Comparison of ENCODE assay signal across 10 cellular contexts in the genomic region with DNA sequence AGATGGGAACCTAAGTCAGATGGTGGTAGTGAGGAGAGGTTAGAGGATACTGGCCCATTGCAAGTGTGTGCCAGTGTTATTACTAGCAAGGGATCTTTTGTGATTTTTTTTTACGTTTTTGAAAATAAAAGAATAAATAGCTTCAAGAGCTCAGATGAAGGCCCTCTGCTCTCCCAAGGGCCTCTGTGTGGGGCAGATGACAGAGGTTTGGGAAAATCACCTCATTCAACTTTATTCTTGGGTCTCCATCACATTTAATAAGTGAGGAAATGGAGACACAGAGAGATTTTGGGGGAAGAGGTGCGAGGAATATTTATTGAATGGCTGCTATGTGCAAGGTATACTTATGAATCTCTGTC. TPM values are rescaled to one million over a fixed set of nuclear protein-coding genes. Genes with fewer than 3 reads are reported as not detected.
DNase-seq lines count a peak whose midpoint lies in the region; ATAC-seq and TF ChIP-seq lines count a peak whose summit lies in the region.
"Had no signal": no experiment of that assay in that cellular context is flagged by ENCODE, and none has a peak within 500 bp of the region (broad histone marks: within the 10 kb centered on the region; RNA-seq: fewer than 3 reads in every experiment).

No MANE protein-coding gene starts in this region.

- no peak for ATAC-seq in activated CD4-positive, alpha-beta T cell treated with anti-CD3 and anti-CD28 coated beads for 36 hours
- ATAC-seq in T-helper 17 cell = no peak
- ATAC-seq in gastroesophageal sphincter = no peak
- no peak for ATAC-seq in HG02938 (IDR thresholded peaks at IDR 0.05; ENCODE audit: unreplicated experiment)

- no peaks in the 10 kb centered on the region for H3K9me3 Mint-ChIP-seq in activated CD4-positive, alpha-beta T cell treated with anti-CD3 and anti-CD28 coated beads for 36 hours (ENCODE audit: low read depth)

- peak overlapping the region; percentile 93 for H3K27ac Mint-ChIP-seq in activated CD4-positive, alpha-beta T cell treated with anti-CD3 and anti-CD28 coated beads for 36 hours
- peak overlapping the region; percentile 100 for H3K27ac Mint-ChIP-seq in T-helper 17 cell

- peak overlapping the region; percentile 34 for H3K4me3 Mint-ChIP-seq in activated CD4-positive, alpha-beta T cell treated with anti-CD3 and anti-CD28 coated beads for 36 hours
- peak overlapping the region; percentile 74 for H3K4me3 Mint-ChIP-seq in T-helper 17 cell

- H3K9me3 ChIP-seq in T-helper 17 cell (ENCODE audit: control insufficient read depth, low read length, poor library complexity, severe bottlenecking) = no peaks in the 10 kb centered on the region
- H3K9me3 ChIP-seq in gastroesophageal sphincter = no peaks in the 10 kb centered on the region
- H3K9me3 ChIP-seq: adrenal gland had no signal

- TF ChIP-seq EP300 in gastroesophageal sphincter (IDR thresholded peaks at IDR 0.05) = no peak

- H3K36me3 ChIP-seq in gastroesophageal sphincter = no peaks in the 10 kb centered on the region
- H3K36me3 ChIP-seq: adrenal gland had no signal

- no peak overlapping the region for H3K4me3 ChIP-seq in gastroesophageal sphincter
- H3K4me3 ChIP-seq: adrenal gland, lung had no signal

- TF ChIP-seq CTCF in gastroesophageal sphincter (IDR thresholded peaks at IDR 0.05) (no peak), GM10248 (IDR thresholded peaks at IDR 0.05; ENCODE audit: control extremely low read depth, extremely low read depth, low read depth, missing control alignments) (no peak)

- intact Hi-C loops in activated CD4-positive, alpha-beta T cell treated with anti-CD3 and anti-CD28 coated beads for 36 hours (cut with DNase I, micrococcal nuclease) = loop anchor here (1.0 to 10.0 kb wide), 10 partner anchors 10 to 352 kb away; a partner anchor contains a TSS

- H3K36me3 Mint-ChIP-seq in activated CD4-positive, alpha-beta T cell treated with anti-CD3 and anti-CD28 coated beads for 36 hours (ENCODE audit: low read depth) = no peaks in the 10 kb centered on the region
- H3K36me3 Mint-ChIP-seq in T-helper 17 cell (ENCODE audit: low read depth) = peaks cover 5% of the 10 kb centered on the region

- DNase-seq in activated CD4-positive, alpha-beta T cell treated with anti-CD3 and anti-CD28 coated beads for 36 hours = no peak
- DNase-seq in activated CD4-positive, alpha-beta T cell treated with anti-CD3 and anti-CD28 coated beads, Interleukin-2, amount 50 U/mL, for 1 hour = no peak
- DNase-seq in T-helper 17 cell = no peak
- no peak for DNase-seq in HK-2 (ENCODE audit: unreplicated experiment)
- no peak for DNase-seq in GM10248 (ENCODE audit: extremely low spot score)

- no peak for TF ChIP-seq POLR2A in gastroesophageal sphincter (IDR thresholded peaks at IDR 0.05)

- H3K4me1 ChIP-seq in gastroesophageal sphincter = peaks cover 32 to 88% (median 41%) of the 10 kb centered on the region in 3 donors

- POLR2A ChIA-PET in activated CD4-positive, alpha-beta T cell treated with anti-CD3 and anti-CD28 coated beads for 36 hours (lab: Charles Lee) = interaction anchor here (0.6 to 1.0 kb wide), 3 partner anchors 10 to 144 kb away, joined by 3 to 5 read pairs (median 3); a partner anchor contains a TSS
- POLR2A ChIA-PET in GM10248 (lab: Yijun Ruan, JAX) = no interaction called here

- CTCF ChIA-PET in activated CD4-positive, alpha-beta T cell treated with anti-CD3 and anti-CD28 coated beads for 36 hours (lab: Charles Lee) = interaction anchor here (0.6 to 4.7 kb wide), 19 partner anchors 14 to 220 kb away, joined by 3 to 29 read pairs (median 4); a partner anchor contains a TSS
- CTCF ChIA-PET in GM10248 (lab: Yijun Ruan, JAX) = interaction anchor here (0.8 to 4.5 kb wide), 17 partner anchors 10 to 181 kb away, joined by 3 to 22 read pairs (median 5); a partner anchor contains a TSS

- no peaks in the 10 kb centered on the region for H3K27me3 Mint-ChIP-seq in activated CD4-positive, alpha-beta T cell treated with anti-CD3 and anti-CD28 coated beads for 36 hours
- H3K27me3 Mint-ChIP-seq in T-helper 17 cell = no peaks in the 10 kb centered on the region

- H3K27me3 ChIP-seq in gastroesophageal sphincter = no peaks in the 10 kb centered on the region
- H3K27me3 ChIP-seq: adrenal gland had no signal

- WGBS in gastroesophageal sphincter (ENCODE audit: low coverage in 1 of 2), 2 donors = 50% methylated on average over 2 of the region's 2 CpGs

- H3K27ac ChIP-seq in gastroesophageal sphincter (peak overlapping the region; percentile 56 to 93 (median 90)), temporal lobe (ENCODE audit: low read depth, low read length) (peak overlapping the region; percentile 97)

- H3K4me1 Mint-ChIP-seq in activated CD4-positive, alpha-beta T cell treated with anti-CD3 and anti-CD28 coated beads for 36 hours = peaks cover 57% of the 10 kb centered on the region
- H3K4me1 Mint-ChIP-seq in T-helper 17 cell = peaks cover 41% of the 10 kb centered on the region

RNA-seq across cellular contexts. Expression of a gene that starts 10.1 kb away (rescaled TPM):
- 100 to 1,000 TPM; 103 to 113 TPM for total RNA-seq in activated CD4-positive, alpha-beta T cell treated with anti-CD3 and anti-CD28 coated beads for 36 hours
- total RNA-seq in T-helper 17 cell = 100 to 1,000 TPM; 103 to 118 TPM
- total RNA-seq in gastroesophageal sphincter = 10 to 100 TPM in 1 of 4 donors, 1 to 10 TPM in 3; 1.2 to 14.3 (median 7.1) TPM
- 2.0 TPM for total RNA-seq in temporal lobe

RNA-seq across cellular contexts. Expression of a gene that starts 59.8 kb away (rescaled TPM):
- 100 to 1,000 TPM; 168 to 169 TPM for total RNA-seq in activated CD4-positive, alpha-beta T cell treated with anti-CD3 and anti-CD28 coated beads for 36 hours
- total RNA-seq in T-helper 17 cell (10 to 100 TPM; 69.9 to 96.9 TPM), gastroesophageal sphincter (10 to 100 TPM; 27.0 to 82.5 (median 54.3) TPM), temporal lobe (3.9 TPM)

Comparison
In these comparisons a context has a peak if more than half of its experiments do, and no peak if none do; other contexts are left out.
1. RNA of a gene that starts 10.1 kb away (total RNA-seq): 103 to 118 TPM in T-helper 17 cell and 103 to 113 TPM in activated CD4-positive, alpha-beta T cell treated with anti-CD3 and anti-CD28 coated beads for 36 hours; 1.2 to 14.3 TPM in gastroesophageal sphincter and 2.0 TPM in temporal lobe (single experiment); every median in the first group is over 4 times any median in the second.